10 cellular contexts compared by ENCODE assay signal in the genomic region with DNA sequence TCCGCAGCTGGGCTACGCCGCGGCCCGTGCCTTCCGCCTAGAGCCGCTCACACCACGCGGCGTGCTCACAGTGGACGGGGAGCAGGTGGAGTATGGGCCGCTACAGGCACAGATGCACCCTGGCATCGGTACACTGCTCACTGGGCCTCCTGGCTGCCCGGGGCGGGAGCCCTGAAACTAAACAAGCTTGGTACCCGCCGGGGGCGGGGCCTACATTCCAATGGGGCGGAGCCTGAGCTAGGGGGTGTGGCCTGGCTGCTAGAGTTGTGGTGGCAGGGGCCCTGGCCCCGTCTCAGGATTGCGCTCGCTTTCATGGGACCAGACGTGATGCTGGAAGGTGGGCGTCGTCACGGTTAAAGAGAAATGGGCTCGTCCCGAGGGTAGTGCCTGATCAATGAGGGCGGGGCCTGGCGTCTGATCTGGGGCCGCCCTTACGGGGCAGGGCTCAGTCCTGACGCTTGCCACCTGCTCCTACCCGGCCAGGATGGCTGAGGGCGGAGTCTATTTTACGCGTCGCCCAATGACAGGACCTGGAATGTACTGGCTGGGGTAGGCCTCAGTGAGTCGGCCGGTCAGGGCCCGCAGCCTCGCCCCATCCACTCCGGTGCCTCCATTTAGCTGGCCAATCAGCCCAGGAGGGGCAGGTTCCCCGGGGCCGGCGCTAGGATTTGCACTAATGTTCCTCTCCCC. TPM values are rescaled to one million over a fixed set of nuclear protein-coding genes. Genes with fewer than 3 reads are reported as not detected.
DNase-seq lines count a peak whose midpoint lies in the region; ATAC-seq and TF ChIP-seq lines count a peak whose summit lies in the region.
"Had no signal": no experiment of that assay in that cellular context is flagged by ENCODE, and none has a peak within 500 bp of the region (broad histone marks: within the 10 kb centered on the region; RNA-seq: fewer than 3 reads in every experiment).

No MANE protein-coding gene starts in this region.

- H3K36me3 ChIP-seq in mucosa of descending colon (ENCODE audit: low read depth), result peaks cover 4% of the 10 kb centered on the region

- intact Hi-C loops in mucosa of descending colon (cut with DNase I, micrococcal nuclease), result no loop called here

- TF ChIP-seq CTCF in mucosa of descending colon (IDR thresholded peaks at IDR 0.05) (no peak), HFFc6 (IDR thresholded peaks at IDR 0.05) (no peak)

- H3K27ac Mint-ChIP-seq in HFFc6, result no peak overlapping the region

- ATAC-seq in mucosa of descending colon (peak; percentile 70), HG03045 (IDR thresholded peaks at IDR 0.05; ENCODE audit: unreplicated experiment) (no peak), HG02885 (IDR thresholded peaks at IDR 0.05; ENCODE audit: poor library complexity, unreplicated experiment) (no peak)

- H3K4me1 Mint-ChIP-seq in HFFc6 (ENCODE audit: low read depth), result peaks cover 34% of the 10 kb centered on the region

- H3K9me3 ChIP-seq in mucosa of descending colon, result no peaks in the 10 kb centered on the region

- no peak overlapping the region for H3K4me3 ChIP-seq in mucosa of descending colon

- H3K36me3 Mint-ChIP-seq in HFFc6 (ENCODE audit: low read depth), result no peaks in the 10 kb centered on the region

- H3K4me1 ChIP-seq in mucosa of descending colon (ENCODE audit: low read depth), result peaks cover 72% of the 10 kb centered on the region

- no peaks in the 10 kb centered on the region; the same call in none of the 2 replicates for H3K27me3 Mint-ChIP-seq in HFFc6 (ENCODE audit: insufficient read depth)

- DNase-seq in stimulated activated CD4-positive, alpha-beta T cell treated with anti-CD3 and anti-CD28 coated beads, Interleukin-15, amount 100 ng/mL, for 24 hours, result peak; percentile 47
- DNase-seq in stimulated activated CD4-positive, alpha-beta T cell treated with anti-CD3 and anti-CD28 coated beads, Interleukin-12 subunit alpha, Interleukin-12 subunit beta, amount 100 ng/mL, for 4 hours, result no peak
- DNase-seq in dermis microvascular lymphatic vessel endothelial cell (ENCODE audit: low read depth in 2 of 2) (peak; percentile 74 to 86), mucosa of descending colon (peak; percentile 89 to 93 (median 91)), HFFc6 (no peak), NCI-H2196 treated with DMSO at 0.1 percent for 48 hours (lab: John Stamatoyannopoulos, UW; ENCODE audit: unreplicated experiment) (no peak)
- DNase-seq: activated CD4-positive, CD25-positive, alpha-beta regulatory T cell treated with anti-CD3 and anti-CD28 coated beads, Interleukin-2, amount 50 U/mL, for 72 hours; DMS79 treated with DMSO at 0.1 percent for 48 hours had no signal

- no peak overlapping the region for H3K4me3 Mint-ChIP-seq in HFFc6

- no peaks in the 10 kb centered on the region for H3K9me3 Mint-ChIP-seq in HFFc6

RNA-seq across cellular contexts. Expression of a gene that starts 7.4 kb away (rescaled TPM):
- total RNA-seq in dermis microvascular lymphatic vessel endothelial cell, result 1.4 and 2.8 TPM in 2 replicates
- 10 to 100 TPM in 2 of 3 donors, 1 to 10 TPM in 1; 8.2 to 18.4 (median 11.1) TPM for total RNA-seq in mucosa of descending colon
- 1 to 10 TPM; 3.8 to 5.7 (median 4.4) TPM for total RNA-seq in HFFc6 (2021; fragmentation: NEBNext Ultra II Directional; extraction: Animal tissue kit (Norgen Biotek cat#: 25700))

RNA-seq across cellular contexts. Expression of a gene that starts 10.4 kb away (rescaled TPM):
- 3.9 and 6.3 TPM in 2 replicates for total RNA-seq in dermis microvascular lymphatic vessel endothelial cell
- total RNA-seq in mucosa of descending colon, result 10 to 100 TPM; 37.9 to 54.8 (median 50.2) TPM
- total RNA-seq in HFFc6 (2021; fragmentation: NEBNext Ultra II Directional; extraction: Animal tissue kit (Norgen Biotek cat#: 25700)), result 10 to 100 TPM; 20.1 to 34.0 (median 23.4) TPM

RNA-seq across cellular contexts. Expression of a gene that starts 10.8 kb away (rescaled TPM):
- 1,899 and 2,423 TPM in 2 replicates for total RNA-seq in dermis microvascular lymphatic vessel endothelial cell
- total RNA-seq in mucosa of descending colon, result 1,000 to 10,000 TPM in 2 of 3 donors, 100 to 1,000 TPM in 1; 999 to 1,336 (median 1,270) TPM
- total RNA-seq in HFFc6 (2021; fragmentation: NEBNext Ultra II Directional; extraction: Animal tissue kit (Norgen Biotek cat#: 25700)), result 1,000 to 10,000 TPM; 1,359 to 1,448 (median 1,407) TPM

RNA-seq across cellular contexts. Expression of a gene that starts 14.9 kb away (rescaled TPM):
- total RNA-seq in dermis microvascular lymphatic vessel endothelial cell (0.25 and 0.26 TPM in 2 replicates), mucosa of descending colon (100 to 1,000 TPM in 2 of 3 donors, 10 to 100 TPM in 1; 97.8 to 180 (median 175) TPM)
- total RNA-seq in HFFc6 (2021; fragmentation: NEBNext Ultra II Directional; extraction: Animal tissue kit (Norgen Biotek cat#: 25700)), result under 1 TPM; 0.23 to 0.99 (median 0.54) TPM

RNA-seq across cellular contexts. Expression of a gene that starts 16.2 kb away (rescaled TPM):
- total RNA-seq in dermis microvascular lymphatic vessel endothelial cell (2.6 and 4.6 TPM in 2 replicates), mucosa of descending colon (10 to 100 TPM in 1 of 3 donors, 1 to 10 TPM in 2; 1.8 to 19.9 (median 3.7) TPM)
- total RNA-seq in HFFc6 (2021; fragmentation: NEBNext Ultra II Directional; extraction: Animal tissue kit (Norgen Biotek cat#: 25700)), result 1 to 10 TPM in 4 of 6 experiments, under 1 TPM in 2; 0.53 to 2.5 (median 1.4) TPM

Comparison
In these comparisons a context has a peak if more than half of its experiments do, and no peak if none do; other contexts are left out.
1. DNase-seq: peak in stimulated activated CD4-positive, alpha-beta T cell treated with anti-CD3 and anti-CD28 coated beads, Interleukin-15, amount 100 ng/mL, for 24 hours (single experiment), dermis microvascular lymphatic vessel endothelial cell (2 of 2) and mucosa of descending colon (3 of 3); none in stimulated activated CD4-positive, alpha-beta T cell treated with anti-CD3 and anti-CD28 coated beads, Interleukin-12 subunit alpha, Interleukin-12 subunit beta, amount 100 ng/mL, for 4 hours (single experiment), HFFc6 (single experiment) and NCI-H2196 treated with DMSO at 0.1 percent for 48 hours (single experiment).